In the genomic region with DNA sequence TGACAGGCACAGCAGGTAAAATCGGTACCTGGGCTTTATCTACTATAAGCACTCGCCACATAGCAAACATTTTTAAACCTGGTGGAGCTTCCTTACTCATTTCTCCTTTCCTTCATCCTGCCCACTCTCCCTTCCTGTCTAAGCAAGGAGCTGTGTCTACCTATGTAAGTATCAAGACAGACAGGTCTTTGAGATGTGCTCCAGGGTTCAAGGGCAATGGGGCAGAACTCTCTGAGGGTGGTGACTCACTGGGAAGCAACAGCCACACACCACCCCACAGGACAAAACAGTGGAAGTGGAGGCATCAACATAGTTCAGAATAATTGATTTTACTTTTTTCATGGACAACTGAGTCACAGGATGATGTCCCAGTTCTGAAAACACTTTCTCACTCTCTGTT, we compare ENCODE assay signal across 19 cellular contexts.
"Had no signal": no experiment of that assay in that cellular context is flagged by ENCODE, and none has a peak within 500 bp of the region (broad histone marks: within the 10 kb centered on the region; RNA-seq: fewer than 3 reads in every experiment).

No MANE protein-coding gene starts in this region.

- H3K27me3 ChIP-seq: breast epithelium, tibial artery had no signal

- H3K4me3 ChIP-seq: breast epithelium, coronary artery, lower lobe of right lung, mucosa of descending colon, tibial artery had no signal

- H3K27me3 Mint-ChIP-seq: activated naive CD8-positive, alpha-beta T cell treated with anti-CD3 and anti-CD28 coated beads for 36 hours had no signal

- H3K36me3 ChIP-seq: breast epithelium, lower lobe of right lung, tibial artery, WERI-Rb-1 had no signal

- H3K4me3 Mint-ChIP-seq: activated naive CD8-positive, alpha-beta T cell treated with anti-CD3 and anti-CD28 coated beads for 36 hours had no signal

- H3K4me1 Mint-ChIP-seq: activated naive CD8-positive, alpha-beta T cell treated with anti-CD3 and anti-CD28 coated beads for 36 hours had no signal

- H3K9me3 ChIP-seq: breast epithelium, lower lobe of right lung, mucosa of descending colon had no signal

- DNase-seq: activated CD4-positive, alpha-beta T cell treated with anti-CD3 and anti-CD28 coated beads for 1 hour; activated CD4-positive, alpha-beta T cell treated with anti-CD3 and anti-CD28 coated beads, Interleukin-2, amount 50 U/mL, for 4 hours; activated CD8-positive, alpha-beta memory T cell treated with anti-CD3 and anti-CD28 coated beads, Interleukin-2, amount 50 U/mL, for 48 hours; activated naive CD4-positive, alpha-beta T cell treated with Interleukin-2 at 50 U/mL for 16 hours; activated naive CD8-positive, alpha-beta T cell treated with anti-CD3 and anti-CD28 coated beads for 36 hours; activated T-cell treated with anti-CD3 and anti-CD28 coated beads, Interleukin-2, amount 50 U/mL, for 48 hours; kidney; lower lobe of right lung; mesendoderm; mucosa of descending colon; stimulated activated CD4-positive, alpha-beta T cell treated with anti-CD3 and anti-CD28 coated beads, Interleukin-4, amount 100 ng/mL, for 24 hours; stimulated activated naive CD8-positive, alpha-beta T cell treated with anti-CD3 and anti-CD28 coated beads, Interleukin-15, Interleukin-2, amounts not matched to agents 100 U/mL and 50 U/mL, for 24 hours; T-helper 1 cell; tibial artery; WERI-Rb-1 had no signal

- H3K27ac Mint-ChIP-seq: activated naive CD8-positive, alpha-beta T cell treated with anti-CD3 and anti-CD28 coated beads for 36 hours; progenitor cell of endocrine pancreas had no signal

- FAIRE-seq: kidney, TTC549 had no signal

- H3K27ac ChIP-seq: breast epithelium, lower lobe of right lung, tibial artery, WERI-Rb-1 had no signal

- H3K4me1 ChIP-seq: lower lobe of right lung, tibial artery had no signal
